ENCODE assay signal across 7 cellular contexts in genomic region chr17:28898261-28898955, GRCh38. TPM values are rescaled to one million over a fixed set of nuclear protein-coding genes. Genes with fewer than 3 reads are reported as not detected.
DNase-seq lines count a peak whose midpoint lies in the region; ATAC-seq and TF ChIP-seq lines count a peak whose summit lies in the region.

No MANE protein-coding gene starts in this region.

- peak overlapping the region; percentile 90 for H3K27ac Mint-ChIP-seq in WTC11
- H3K27ac Mint-ChIP-seq in glutamatergic neuron (ENCODE audit: unreplicated experiment) = peak overlapping the region; percentile 76
- peak overlapping the region; percentile 97 for H3K27ac Mint-ChIP-seq in stimulated activated effector memory CD8-positive, alpha-beta T cell treated with anti-CD3 and anti-CD28 coated beads, Interleukin-12 subunit alpha, Interleukin-12 subunit beta, amount 100 ng/mL, for 72 hours

- peak overlapping the region; percentile 94 for H3K4me3 Mint-ChIP-seq in WTC11
- H3K4me3 Mint-ChIP-seq in glutamatergic neuron (ENCODE audit: unreplicated experiment) = peak overlapping the region; percentile 85
- H3K4me3 Mint-ChIP-seq in stimulated activated effector memory CD8-positive, alpha-beta T cell treated with anti-CD3 and anti-CD28 coated beads, Interleukin-12 subunit alpha, Interleukin-12 subunit beta, amount 100 ng/mL, for 72 hours = peak overlapping the region; percentile 95

- H3K9me3 Mint-ChIP-seq in WTC11 = no peaks in the 10 kb centered on the region
- H3K9me3 Mint-ChIP-seq in glutamatergic neuron (ENCODE audit: unreplicated experiment) = peaks cover 16% of the 10 kb centered on the region
- H3K9me3 Mint-ChIP-seq in stimulated activated effector memory CD8-positive, alpha-beta T cell treated with anti-CD3 and anti-CD28 coated beads, Interleukin-12 subunit alpha, Interleukin-12 subunit beta, amount 100 ng/mL, for 72 hours = no peaks in the 10 kb centered on the region

- DNase-seq in HFF-Myc (ENCODE audit: extremely low read depth, low read depth) = no peak
- no peak for DNase-seq in WTC11 (ENCODE audit: low spot score)
- DNase-seq in glutamatergic neuron = no peak
- DNase-seq in stimulated activated effector memory CD8-positive, alpha-beta T cell treated with anti-CD3 and anti-CD28 coated beads, Interleukin-12 subunit alpha, Interleukin-12 subunit beta, amount 100 ng/mL, for 72 hours (ENCODE audit: low spot score in 2 of 2) = no peak
- no peak for DNase-seq in nucleus accumbens (lab: John Stamatoyannopoulos, UW)
- no peak for DNase-seq in DMS 273 treated with DMSO at 0.1 percent for 48 hours (lab: John Stamatoyannopoulos, UW)

- TF ChIP-seq CTCF in HFF-Myc (IDR thresholded peaks at IDR 0.05; ENCODE audit: low read depth, low read length, missing control alignments) (no peak), WTC11 (IDR thresholded peaks at IDR 0.05) (no peak), glutamatergic neuron (IDR thresholded peaks at IDR 0.05; ENCODE audit: partially characterized antibody, unreplicated experiment) (no peak)

- ATAC-seq in WTC11 = no peak
- no peak for ATAC-seq in stimulated activated effector memory CD8-positive, alpha-beta T cell treated with anti-CD3 and anti-CD28 coated beads, Interleukin-12 subunit alpha, Interleukin-12 subunit beta, amount 100 ng/mL, for 72 hours
- no peak for ATAC-seq in HG03460 (IDR thresholded peaks at IDR 0.05; ENCODE audit: unreplicated experiment)

- H3K4me1 Mint-ChIP-seq in WTC11 (peaks cover 31% of the 10 kb centered on the region), glutamatergic neuron (ENCODE audit: low read depth, unreplicated experiment) (peaks cover 19% of the 10 kb centered on the region)
- H3K4me1 Mint-ChIP-seq in stimulated activated effector memory CD8-positive, alpha-beta T cell treated with anti-CD3 and anti-CD28 coated beads, Interleukin-12 subunit alpha, Interleukin-12 subunit beta, amount 100 ng/mL, for 72 hours = peaks cover 67% of the 10 kb centered on the region

- H3K27me3 Mint-ChIP-seq in WTC11 (ENCODE audit: low read depth) (no peaks in the 10 kb centered on the region), glutamatergic neuron (ENCODE audit: unreplicated experiment) (peaks cover 9% of the 10 kb centered on the region)

- peak overlapping the region; percentile 65 for H3K4me3 ChIP-seq in HFF-Myc (replicated peaks; ENCODE audit: low read depth, low read length)

- POLR2A ChIA-PET in WTC11 (lab: Charles Lee) = interaction anchor here (0.8 to 4.0 kb wide), 4 partner anchors 56 to 179 kb away, joined by 3 to 21 read pairs (median 7); partner anchors contain the start of genes FAM222B, NEK8 and RPL23A

- CTCF ChIA-PET in WTC11 (lab: Charles Lee) = interaction anchor here (0.8 to 5.1 kb wide), 13 partner anchors 14 to 218 kb away, joined by 3 to 55 read pairs (median 6); partner anchors contain the start of genes NEK8, PHF12, RPL23A and TLCD1

- H3K36me3 Mint-ChIP-seq in WTC11 (peaks cover 13% of the 10 kb centered on the region), glutamatergic neuron (ENCODE audit: unreplicated experiment) (no peaks in the 10 kb centered on the region)
- H3K36me3 Mint-ChIP-seq in stimulated activated effector memory CD8-positive, alpha-beta T cell treated with anti-CD3 and anti-CD28 coated beads, Interleukin-12 subunit alpha, Interleukin-12 subunit beta, amount 100 ng/mL, for 72 hours = peaks cover 61% of the 10 kb centered on the region

TF ChIP-seq in WTC11, 78 proteins besides CTCF, POLR2A, EP300 and RAD21 (continues in another document):
- TF ChIP-seq GTF2I (CRISPR knock-in tag; conservative IDR thresholded peaks at IDR 0.05) (no peak), FOXK1 (CRISPR knock-in tag; IDR thresholded peaks at IDR 0.05) (no peak), HMGA2 (CRISPR knock-in tag; IDR thresholded peaks at IDR 0.05) (no peak), RELA (CRISPR knock-in tag; IDR thresholded peaks at IDR 0.05; ENCODE audit: borderline replicate concordance) (no peak), ZNF263 (CRISPR knock-in tag; IDR thresholded peaks at IDR 0.05; ENCODE audit: low read depth) (no peak), TP53 (CRISPR knock-in tag; IDR thresholded peaks at IDR 0.05) (no peak)
- TF ChIP-seq, protein P1, sequence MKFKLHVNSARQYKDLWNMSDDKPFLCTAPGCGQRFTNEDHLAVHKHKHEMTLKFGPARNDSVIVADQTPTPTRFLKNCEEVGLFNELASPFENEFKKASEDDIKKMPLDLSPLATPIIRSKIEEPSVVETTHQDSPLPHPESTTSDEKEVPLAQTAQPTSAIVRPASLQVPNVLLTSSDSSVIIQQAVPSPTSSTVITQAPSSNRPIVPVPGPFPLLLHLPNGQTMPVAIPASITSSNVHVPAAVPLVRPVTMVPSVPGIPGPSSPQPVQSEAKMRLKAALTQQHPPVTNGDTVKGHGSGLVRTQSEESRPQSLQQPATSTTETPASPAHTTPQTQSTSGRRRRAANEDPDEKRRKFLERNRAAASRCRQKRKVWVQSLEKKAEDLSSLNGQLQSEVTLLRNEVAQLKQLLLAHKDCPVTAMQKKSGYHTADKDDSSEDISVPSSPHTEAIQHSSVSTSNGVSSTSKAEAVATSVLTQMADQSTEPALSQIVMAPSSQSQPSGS (CRISPR knock-in tag; IDR thresholded peaks at IDR 0.05; ENCODE audit: borderline replicate concordance, low read depth) = no peak
- TF ChIP-seq, protein P2, sequence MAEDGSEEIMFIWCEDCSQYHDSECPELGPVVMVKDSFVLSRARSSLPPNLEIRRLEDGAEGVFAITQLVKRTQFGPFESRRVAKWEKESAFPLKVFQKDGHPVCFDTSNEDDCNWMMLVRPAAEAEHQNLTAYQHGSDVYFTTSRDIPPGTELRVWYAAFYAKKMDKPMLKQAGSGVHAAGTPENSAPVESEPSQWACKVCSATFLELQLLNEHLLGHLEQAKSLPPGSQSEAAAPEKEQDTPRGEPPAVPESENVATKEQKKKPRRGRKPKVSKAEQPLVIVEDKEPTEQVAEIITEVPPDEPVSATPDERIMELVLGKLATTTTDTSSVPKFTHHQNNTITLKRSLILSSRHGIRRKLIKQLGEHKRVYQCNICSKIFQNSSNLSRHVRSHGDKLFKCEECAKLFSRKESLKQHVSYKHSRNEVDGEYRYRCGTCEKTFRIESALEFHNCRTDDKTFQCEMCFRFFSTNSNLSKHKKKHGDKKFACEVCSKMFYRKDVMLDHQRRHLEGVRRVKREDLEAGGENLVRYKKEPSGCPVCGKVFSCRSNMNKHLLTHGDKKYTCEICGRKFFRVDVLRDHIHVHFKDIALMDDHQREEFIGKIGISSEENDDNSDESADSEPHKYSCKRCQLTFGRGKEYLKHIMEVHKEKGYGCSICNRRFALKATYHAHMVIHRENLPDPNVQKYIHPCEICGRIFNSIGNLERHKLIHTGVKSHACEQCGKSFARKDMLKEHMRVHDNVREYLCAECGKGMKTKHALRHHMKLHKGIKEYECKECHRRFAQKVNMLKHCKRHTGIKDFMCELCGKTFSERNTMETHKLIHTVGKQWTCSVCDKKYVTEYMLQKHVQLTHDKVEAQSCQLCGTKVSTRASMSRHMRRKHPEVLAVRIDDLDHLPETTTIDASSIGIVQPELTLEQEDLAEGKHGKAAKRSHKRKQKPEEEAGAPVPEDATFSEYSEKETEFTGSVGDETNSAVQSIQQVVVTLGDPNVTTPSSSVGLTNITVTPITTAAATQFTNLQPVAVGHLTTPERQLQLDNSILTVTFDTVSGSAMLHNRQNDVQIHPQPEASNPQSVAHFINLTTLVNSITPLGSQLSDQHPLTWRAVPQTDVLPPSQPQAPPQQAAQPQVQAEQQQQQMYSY (CRISPR knock-in tag; IDR thresholded peaks at IDR 0.05) = no peak
- TF ChIP-seq, protein P3, sequence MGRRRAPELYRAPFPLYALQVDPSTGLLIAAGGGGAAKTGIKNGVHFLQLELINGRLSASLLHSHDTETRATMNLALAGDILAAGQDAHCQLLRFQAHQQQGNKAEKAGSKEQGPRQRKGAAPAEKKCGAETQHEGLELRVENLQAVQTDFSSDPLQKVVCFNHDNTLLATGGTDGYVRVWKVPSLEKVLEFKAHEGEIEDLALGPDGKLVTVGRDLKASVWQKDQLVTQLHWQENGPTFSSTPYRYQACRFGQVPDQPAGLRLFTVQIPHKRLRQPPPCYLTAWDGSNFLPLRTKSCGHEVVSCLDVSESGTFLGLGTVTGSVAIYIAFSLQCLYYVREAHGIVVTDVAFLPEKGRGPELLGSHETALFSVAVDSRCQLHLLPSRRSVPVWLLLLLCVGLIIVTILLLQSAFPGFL (CRISPR knock-in tag; IDR thresholded peaks at IDR 0.05; ENCODE audit: borderline replicate concordance) = no peak

RNA-seq across cellular contexts. Expression of gene FLOT2, which starts 0.9 kb away (rescaled TPM):
- total RNA-seq in WTC11 (2021) = 139 to 153 TPM (median 144 TPM) in 3 replicates
- total RNA-seq in glutamatergic neuron (ENCODE audit: unreplicated experiment) = 143 TPM

RNA-seq across cellular contexts. Expression of gene DHRS13, which starts 4.5 kb away (rescaled TPM):
- total RNA-seq in WTC11 (2021) (26.5 to 29.5 TPM (median 28.5 TPM) in 3 replicates), glutamatergic neuron (ENCODE audit: unreplicated experiment) (17.0 TPM)

RNA-seq across cellular contexts. Expression of gene ERAL1, which starts 43.6 kb away (rescaled TPM):
- 70.1 to 77.0 TPM (median 72.0 TPM) in 3 replicates for total RNA-seq in WTC11 (2021)
- total RNA-seq in glutamatergic neuron (ENCODE audit: unreplicated experiment) = 53.3 TPM

RNA-seq across cellular contexts. Expression of gene PHF12, which starts 52.9 kb away (rescaled TPM):
- total RNA-seq in WTC11 (2021) (57.7 to 69.8 TPM (median 61.3 TPM) in 3 replicates), glutamatergic neuron (ENCODE audit: unreplicated experiment) (59.8 TPM)

RNA-seq across cellular contexts. Expression of gene FAM222B, which starts 55.8 kb away (rescaled TPM):
- total RNA-seq in WTC11 (2021) = 86.6 to 94.6 TPM (median 91.5 TPM) in 3 replicates
- 44.0 TPM for total RNA-seq in glutamatergic neuron (ENCODE audit: unreplicated experiment)
